In the genomic region with DNA sequence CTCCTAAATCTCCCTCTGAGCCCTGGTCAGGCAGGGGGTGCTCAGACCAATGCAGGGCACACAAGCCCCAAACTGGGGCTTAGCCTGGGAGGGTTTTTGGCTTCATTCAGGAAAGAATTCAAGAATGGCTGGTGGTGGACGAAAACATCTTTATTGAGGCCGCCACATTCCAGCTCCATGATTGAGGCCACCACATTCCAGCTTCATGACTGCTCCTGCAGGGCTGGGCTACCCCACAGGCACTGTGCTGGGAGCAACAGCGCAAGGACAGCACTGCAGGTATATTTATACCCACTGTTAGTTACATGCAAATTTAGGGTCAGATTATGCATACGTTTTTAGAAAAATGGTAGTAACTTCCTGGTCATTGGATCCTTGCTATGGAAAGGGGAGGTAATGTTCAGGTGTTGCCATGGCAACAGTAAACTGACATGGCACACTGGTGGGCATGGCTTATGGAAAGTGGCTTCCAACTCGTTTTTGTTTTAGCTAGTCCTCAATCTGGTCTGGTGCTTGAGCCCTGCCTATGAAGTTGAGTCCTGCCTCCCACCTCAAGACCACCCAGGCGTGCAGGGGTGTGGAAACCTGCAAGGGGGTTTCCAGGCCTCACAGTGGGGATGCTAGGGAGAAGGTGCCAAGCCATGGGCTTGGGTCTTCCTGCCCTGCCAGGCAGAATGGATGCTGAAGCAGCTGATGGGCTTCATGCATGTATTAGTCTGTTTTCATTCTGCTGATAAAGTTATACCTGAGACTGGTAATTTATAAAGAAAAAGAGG, we compare ENCODE assay signal across 32 cellular contexts.
"Had no signal": no experiment of that assay in that cellular context is flagged by ENCODE, and none has a peak within 500 bp of the region (broad histone marks: within the 10 kb centered on the region; RNA-seq: fewer than 3 reads in every experiment).

No MANE protein-coding gene starts in this region.

- H3K27me3 ChIP-seq: adrenal gland, cardiac muscle cell had no signal

- H3K36me3 ChIP-seq: adrenal gland, cardiac muscle cell had no signal

- H3K36me3 Mint-ChIP-seq: activated naive CD8-positive, alpha-beta T cell treated with anti-CD3 and anti-CD28 coated beads for 36 hours; brain; stimulated activated memory B cell treated with anti-CD40 and anti-IgM and Interleukin-4, amounts not matched to agents 10 μg/mL and 1 μg/mL and 100 μg/mL, for 72 hours; type B pancreatic cell had no signal

- H3K9ac ChIP-seq: parathyroid adenoma had no signal

- H3K4me1 Mint-ChIP-seq: activated naive CD8-positive, alpha-beta T cell treated with anti-CD3 and anti-CD28 coated beads for 36 hours; brain; naive thymus-derived CD4-positive, alpha-beta T cell; stimulated activated naive CD8-positive, alpha-beta T cell treated with anti-CD3 and anti-CD28 coated beads, Interleukin-15, amount 100 ng/mL, for 72 hours had no signal

- H3K27ac Mint-ChIP-seq: activated naive CD4-positive, alpha-beta T cell treated with anti-CD3 and anti-CD28 coated beads for 36 hours; activated naive CD8-positive, alpha-beta T cell treated with anti-CD3 and anti-CD28 coated beads for 36 hours; activated T-helper 1 cell treated with anti-CD3 and anti-CD28 coated beads, Interleukin-12 subunit alpha, Interleukin-12 subunit beta, Interleukin-2, Interleukin-4 antibody, amounts not matched to agents 30 ng/mL and 10 ng/mL and 1 ng/mL, durations not matched to agents 14 hours and 24 hours and 36 hours; brain; effector memory CD8-positive, alpha-beta T cell; naive thymus-derived CD4-positive, alpha-beta T cell; stimulated activated memory B cell treated with anti-CD40 and anti-IgM and Interleukin-4, amounts not matched to agents 10 μg/mL and 1 μg/mL and 100 μg/mL, for 72 hours; stimulated activated naive CD8-positive, alpha-beta T cell treated with anti-CD3 and anti-CD28 coated beads, Interleukin-15, amount 100 ng/mL, for 72 hours; type B pancreatic cell had no signal

- H3K4me3 Mint-ChIP-seq: activated naive CD4-positive, alpha-beta T cell treated with anti-CD3 and anti-CD28 coated beads for 36 hours; activated naive CD8-positive, alpha-beta T cell treated with anti-CD3 and anti-CD28 coated beads for 36 hours; activated T-helper 1 cell treated with anti-CD3 and anti-CD28 coated beads, Interleukin-12 subunit alpha, Interleukin-12 subunit beta, Interleukin-2, Interleukin-4 antibody, amounts not matched to agents 30 ng/mL and 10 ng/mL and 1 ng/mL, durations not matched to agents 14 hours and 24 hours and 36 hours; brain; effector memory CD8-positive, alpha-beta T cell; naive thymus-derived CD4-positive, alpha-beta T cell; stimulated activated memory B cell treated with anti-CD40 and anti-IgM and Interleukin-4, amounts not matched to agents 10 μg/mL and 1 μg/mL and 100 μg/mL, for 72 hours; stimulated activated naive CD8-positive, alpha-beta T cell treated with anti-CD3 and anti-CD28 coated beads, Interleukin-15, amount 100 ng/mL, for 72 hours; type B pancreatic cell had no signal

- H3K9me3 ChIP-seq: adrenal gland, psoas muscle had no signal

- H3K27ac ChIP-seq: adrenal gland, cardiac muscle cell, parathyroid adenoma, psoas muscle had no signal

- DNase-seq: activated CD4-positive, alpha-beta T cell treated with anti-CD3 and anti-CD28 coated beads for 4 hours; activated CD4-positive, alpha-beta T cell treated with anti-CD3 and anti-CD28 coated beads, Interleukin-2, amount 50 U/mL, for 4 hours; activated effector memory CD4-positive, alpha-beta T cell treated with anti-CD3 and anti-CD28 coated beads, Interleukin-2, amount 50 U/mL, for 16 hours; activated naive CD4-positive, alpha-beta T cell treated with anti-CD3 and anti-CD28 coated beads for 36 hours; activated naive CD8-positive, alpha-beta T cell treated with anti-CD3 and anti-CD28 coated beads for 36 hours; activated T-cell treated with anti-CD3 and anti-CD28 coated beads, Interleukin-2, amount 50 U/mL, for 1 hour; adrenal gland; aorta; cortex of kidney; effector memory CD8-positive, alpha-beta T cell; head of caudate nucleus; hippocampal formation; left colon; midbrain; naive thymus-derived CD4-positive, alpha-beta T cell; nucleus accumbens; psoas muscle; stimulated activated CD4-positive, alpha-beta T cell treated with anti-CD3 and anti-CD28 coated beads, Interleukin-1b, Interleukin-23, amount 100 ng/mL, for 48 hours; stimulated activated CD4-positive, alpha-beta T cell treated with anti-CD3 and anti-CD28 coated beads, Interleukin-4, amount 100 ng/mL, for 4 hours; stimulated activated CD8-positive, alpha-beta memory T cell treated with anti-CD3 and anti-CD28 coated beads, Interleukin-4, amount 100 ng/mL, for 48 hours; stimulated activated naive CD8-positive, alpha-beta T cell treated with anti-CD3 and anti-CD28 coated beads, Interleukin-15, amount 100 ng/mL, for 72 hours; substantia nigra; T-helper 2 cell had no signal

- H3K9me3 Mint-ChIP-seq: type B pancreatic cell had no signal

- FAIRE-seq: endothelial cell of umbilical vein, kidney had no signal

- H3K4me3 ChIP-seq: adrenal gland, cardiac muscle cell, psoas muscle, smooth muscle cell had no signal

- H3K27me3 Mint-ChIP-seq: activated naive CD8-positive, alpha-beta T cell treated with anti-CD3 and anti-CD28 coated beads for 36 hours; type B pancreatic cell had no signal

- H3K4me1 ChIP-seq: adrenal gland, parathyroid adenoma, psoas muscle had no signal
